1 cellular context compared by ENCODE assay signal in the genomic region with DNA sequence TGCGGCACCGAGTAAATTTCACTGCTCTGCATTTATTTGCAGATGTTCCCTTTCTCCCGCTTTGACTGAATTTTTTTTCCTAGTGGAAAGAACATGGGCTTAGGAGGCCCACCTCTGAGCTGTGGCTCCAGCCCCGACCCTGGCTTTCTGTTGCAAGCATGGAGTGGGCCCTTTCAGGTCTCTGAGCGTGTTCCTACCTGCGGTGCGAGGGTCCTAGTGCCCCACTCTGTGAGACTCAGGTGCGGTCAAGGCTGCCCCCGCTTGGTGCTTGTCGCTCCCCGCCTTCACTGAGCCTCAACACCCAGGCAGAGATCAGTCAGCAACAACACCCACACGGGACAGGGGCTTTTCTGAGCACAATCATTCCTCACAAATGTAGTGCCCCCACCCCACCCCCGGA.
TF ChIP-seq lines count a peak whose summit lies in the region.

No MANE protein-coding gene starts in this region.

TF ChIP-seq in WTC11, 78 proteins besides CTCF, POLR2A, EP300 and RAD21 (continued from another document):
- TF ChIP-seq, protein P1, sequence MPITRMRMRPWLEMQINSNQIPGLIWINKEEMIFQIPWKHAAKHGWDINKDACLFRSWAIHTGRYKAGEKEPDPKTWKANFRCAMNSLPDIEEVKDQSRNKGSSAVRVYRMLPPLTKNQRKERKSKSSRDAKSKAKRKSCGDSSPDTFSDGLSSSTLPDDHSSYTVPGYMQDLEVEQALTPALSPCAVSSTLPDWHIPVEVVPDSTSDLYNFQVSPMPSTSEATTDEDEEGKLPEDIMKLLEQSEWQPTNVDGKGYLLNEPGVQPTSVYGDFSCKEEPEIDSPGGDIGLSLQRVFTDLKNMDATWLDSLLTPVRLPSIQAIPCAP (CRISPR knock-in tag; IDR thresholded peaks at IDR 0.05) = no peak
- TF ChIP-seq, protein P2, sequence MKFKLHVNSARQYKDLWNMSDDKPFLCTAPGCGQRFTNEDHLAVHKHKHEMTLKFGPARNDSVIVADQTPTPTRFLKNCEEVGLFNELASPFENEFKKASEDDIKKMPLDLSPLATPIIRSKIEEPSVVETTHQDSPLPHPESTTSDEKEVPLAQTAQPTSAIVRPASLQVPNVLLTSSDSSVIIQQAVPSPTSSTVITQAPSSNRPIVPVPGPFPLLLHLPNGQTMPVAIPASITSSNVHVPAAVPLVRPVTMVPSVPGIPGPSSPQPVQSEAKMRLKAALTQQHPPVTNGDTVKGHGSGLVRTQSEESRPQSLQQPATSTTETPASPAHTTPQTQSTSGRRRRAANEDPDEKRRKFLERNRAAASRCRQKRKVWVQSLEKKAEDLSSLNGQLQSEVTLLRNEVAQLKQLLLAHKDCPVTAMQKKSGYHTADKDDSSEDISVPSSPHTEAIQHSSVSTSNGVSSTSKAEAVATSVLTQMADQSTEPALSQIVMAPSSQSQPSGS (CRISPR knock-in tag; IDR thresholded peaks at IDR 0.05; ENCODE audit: borderline replicate concordance, low read depth) = no peak
- TF ChIP-seq ESRRA (CRISPR knock-in tag; IDR thresholded peaks at IDR 0.05; ENCODE audit: borderline replicate concordance) = no peak
- no peak for TF ChIP-seq NFATC4 (CRISPR knock-in tag; IDR thresholded peaks at IDR 0.05)
- TF ChIP-seq, protein P3, sequence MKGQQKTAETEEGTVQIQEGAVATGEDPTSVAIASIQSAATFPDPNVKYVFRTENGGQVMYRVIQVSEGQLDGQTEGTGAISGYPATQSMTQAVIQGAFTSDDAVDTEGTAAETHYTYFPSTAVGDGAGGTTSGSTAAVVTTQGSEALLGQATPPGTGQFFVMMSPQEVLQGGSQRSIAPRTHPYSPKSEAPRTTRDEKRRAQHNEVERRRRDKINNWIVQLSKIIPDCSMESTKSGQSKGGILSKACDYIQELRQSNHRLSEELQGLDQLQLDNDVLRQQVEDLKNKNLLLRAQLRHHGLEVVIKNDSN (CRISPR knock-in tag; IDR thresholded peaks at IDR 0.05) = no peak
- TF ChIP-seq, protein P4, sequence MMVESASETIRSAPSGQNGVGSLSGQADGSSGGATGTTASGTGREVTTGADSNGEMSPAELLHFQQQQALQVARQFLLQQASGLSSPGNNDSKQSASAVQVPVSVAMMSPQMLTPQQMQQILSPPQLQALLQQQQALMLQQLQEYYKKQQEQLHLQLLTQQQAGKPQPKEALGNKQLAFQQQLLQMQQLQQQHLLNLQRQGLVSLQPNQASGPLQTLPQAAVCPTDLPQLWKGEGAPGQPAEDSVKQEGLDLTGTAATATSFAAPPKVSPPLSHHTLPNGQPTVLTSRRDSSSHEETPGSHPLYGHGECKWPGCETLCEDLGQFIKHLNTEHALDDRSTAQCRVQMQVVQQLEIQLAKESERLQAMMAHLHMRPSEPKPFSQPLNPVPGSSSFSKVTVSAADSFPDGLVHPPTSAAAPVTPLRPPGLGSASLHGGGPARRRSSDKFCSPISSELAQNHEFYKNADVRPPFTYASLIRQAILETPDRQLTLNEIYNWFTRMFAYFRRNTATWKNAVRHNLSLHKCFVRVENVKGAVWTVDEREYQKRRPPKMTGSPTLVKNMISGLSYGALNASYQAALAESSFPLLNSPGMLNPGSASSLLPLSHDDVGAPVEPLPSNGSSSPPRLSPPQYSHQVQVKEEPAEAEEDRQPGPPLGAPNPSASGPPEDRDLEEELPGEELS (CRISPR knock-in tag; IDR thresholded peaks at IDR 0.05) = no peak
- TF ChIP-seq JUN (CRISPR knock-in tag; IDR thresholded peaks at IDR 0.05) = no peak
- TF ChIP-seq, protein P5, sequence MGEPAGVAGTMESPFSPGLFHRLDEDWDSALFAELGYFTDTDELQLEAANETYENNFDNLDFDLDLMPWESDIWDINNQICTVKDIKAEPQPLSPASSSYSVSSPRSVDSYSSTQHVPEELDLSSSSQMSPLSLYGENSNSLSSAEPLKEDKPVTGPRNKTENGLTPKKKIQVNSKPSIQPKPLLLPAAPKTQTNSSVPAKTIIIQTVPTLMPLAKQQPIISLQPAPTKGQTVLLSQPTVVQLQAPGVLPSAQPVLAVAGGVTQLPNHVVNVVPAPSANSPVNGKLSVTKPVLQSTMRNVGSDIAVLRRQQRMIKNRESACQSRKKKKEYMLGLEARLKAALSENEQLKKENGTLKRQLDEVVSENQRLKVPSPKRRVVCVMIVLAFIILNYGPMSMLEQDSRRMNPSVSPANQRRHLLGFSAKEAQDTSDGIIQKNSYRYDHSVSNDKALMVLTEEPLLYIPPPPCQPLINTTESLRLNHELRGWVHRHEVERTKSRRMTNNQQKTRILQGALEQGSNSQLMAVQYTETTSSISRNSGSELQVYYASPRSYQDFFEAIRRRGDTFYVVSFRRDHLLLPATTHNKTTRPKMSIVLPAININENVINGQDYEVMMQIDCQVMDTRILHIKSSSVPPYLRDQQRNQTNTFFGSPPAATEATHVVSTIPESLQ (CRISPR knock-in tag; IDR thresholded peaks at IDR 0.05) = no peak
- no peak for TF ChIP-seq PRRX2 (CRISPR knock-in tag; IDR thresholded peaks at IDR 0.05)
- TF ChIP-seq, protein P6, sequence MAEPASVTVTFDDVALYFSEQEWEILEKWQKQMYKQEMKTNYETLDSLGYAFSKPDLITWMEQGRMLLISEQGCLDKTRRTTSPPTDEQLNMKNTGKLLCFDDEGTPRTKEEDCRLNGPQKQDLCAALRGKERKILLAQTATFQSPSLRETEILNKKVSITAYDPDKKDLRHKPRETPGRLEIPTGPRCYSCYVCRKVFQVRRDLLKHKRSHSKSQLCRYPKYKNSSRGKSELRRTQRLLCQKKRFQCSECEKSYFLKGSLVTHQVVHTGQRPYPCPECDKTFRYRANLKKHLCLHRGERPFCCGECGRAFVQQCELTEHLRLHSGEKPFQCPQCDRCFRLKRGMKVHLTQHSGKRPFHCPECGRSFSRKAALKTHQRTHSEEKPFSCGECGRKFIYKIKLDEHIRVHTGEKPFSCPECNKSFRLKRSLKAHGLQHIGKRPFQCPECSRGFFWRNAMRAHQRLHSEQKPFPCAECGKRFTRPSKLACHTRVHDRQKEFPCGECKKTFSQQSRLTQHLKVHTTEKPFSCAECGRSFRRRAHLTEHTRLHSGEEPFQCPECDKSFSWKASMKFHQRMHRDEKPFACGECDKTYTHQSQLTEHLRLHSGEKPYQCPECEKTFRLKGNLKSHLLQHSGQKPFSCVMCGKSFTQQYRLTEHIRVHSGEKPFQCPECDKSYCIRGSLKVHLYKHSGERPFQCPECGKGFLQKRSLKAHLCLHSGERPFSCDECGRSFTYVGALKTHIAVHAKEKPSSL (CRISPR knock-in tag; conservative IDR thresholded peaks at IDR 0.05) = no peak
- no peak for TF ChIP-seq ZNF423 (CRISPR knock-in tag; IDR thresholded peaks at IDR 0.05)
- no peak for TF ChIP-seq TEAD4 (CRISPR knock-in tag; IDR thresholded peaks at IDR 0.05)
- no peak for TF ChIP-seq TP53 (CRISPR knock-in tag; IDR thresholded peaks at IDR 0.05)
- TF ChIP-seq ZNF138 (CRISPR knock-in tag; conservative IDR thresholded peaks at IDR 0.05) = no peak
- TF ChIP-seq, protein P7, sequence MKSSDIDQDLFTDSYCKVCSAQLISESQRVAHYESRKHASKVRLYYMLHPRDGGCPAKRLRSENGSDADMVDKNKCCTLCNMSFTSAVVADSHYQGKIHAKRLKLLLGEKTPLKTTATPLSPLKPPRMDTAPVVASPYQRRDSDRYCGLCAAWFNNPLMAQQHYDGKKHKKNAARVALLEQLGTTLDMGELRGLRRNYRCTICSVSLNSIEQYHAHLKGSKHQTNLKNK (CRISPR knock-in tag; IDR thresholded peaks at IDR 0.05) = no peak
